8 cellular contexts compared by ENCODE assay signal in the genomic region with DNA sequence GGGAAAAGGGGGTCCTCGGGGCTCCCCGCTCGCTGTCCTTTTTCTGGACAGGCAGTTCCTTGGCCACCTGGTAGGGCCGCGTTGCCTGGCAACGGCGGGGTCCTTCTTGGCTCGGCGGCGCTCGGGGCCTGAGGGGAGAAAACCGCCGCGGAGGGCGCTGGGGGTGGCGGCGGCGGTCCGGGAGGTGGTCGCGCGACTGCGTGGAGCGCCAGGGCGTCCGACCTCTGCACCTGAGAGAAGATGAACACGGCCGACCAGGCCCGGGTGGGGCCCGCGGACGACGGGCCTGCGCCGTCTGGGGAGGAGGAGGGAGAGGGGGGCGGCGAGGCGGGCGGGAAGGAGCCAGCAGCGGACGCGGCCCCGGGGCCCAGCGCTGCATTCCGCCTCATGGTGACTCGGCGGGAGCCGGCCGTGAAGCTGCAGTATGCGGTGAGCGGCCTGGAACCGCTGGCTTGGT. TPM values are rescaled to one million over a fixed set of nuclear protein-coding genes. Genes with fewer than 3 reads are reported as not detected.
DNase-seq lines count a peak whose midpoint lies in the region; ATAC-seq and TF ChIP-seq lines count a peak whose summit lies in the region.

A gene with protein sequence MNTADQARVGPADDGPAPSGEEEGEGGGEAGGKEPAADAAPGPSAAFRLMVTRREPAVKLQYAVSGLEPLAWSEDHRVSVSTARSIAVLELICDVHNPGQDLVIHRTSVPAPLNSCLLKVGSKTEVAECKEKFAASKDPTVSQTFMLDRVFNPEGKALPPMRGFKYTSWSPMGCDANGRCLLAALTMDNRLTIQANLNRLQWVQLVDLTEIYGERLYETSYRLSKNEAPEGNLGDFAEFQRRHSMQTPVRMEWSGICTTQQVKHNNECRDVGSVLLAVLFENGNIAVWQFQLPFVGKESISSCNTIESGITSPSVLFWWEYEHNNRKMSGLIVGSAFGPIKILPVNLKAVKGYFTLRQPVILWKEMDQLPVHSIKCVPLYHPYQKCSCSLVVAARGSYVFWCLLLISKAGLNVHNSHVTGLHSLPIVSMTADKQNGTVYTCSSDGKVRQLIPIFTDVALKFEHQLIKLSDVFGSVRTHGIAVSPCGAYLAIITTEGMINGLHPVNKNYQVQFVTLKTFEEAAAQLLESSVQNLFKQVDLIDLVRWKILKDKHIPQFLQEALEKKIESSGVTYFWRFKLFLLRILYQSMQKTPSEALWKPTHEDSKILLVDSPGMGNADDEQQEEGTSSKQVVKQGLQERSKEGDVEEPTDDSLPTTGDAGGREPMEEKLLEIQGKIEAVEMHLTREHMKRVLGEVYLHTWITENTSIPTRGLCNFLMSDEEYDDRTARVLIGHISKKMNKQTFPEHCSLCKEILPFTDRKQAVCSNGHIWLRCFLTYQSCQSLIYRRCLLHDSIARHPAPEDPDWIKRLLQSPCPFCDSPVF (plus strand): TSS at position 106 of the 457 bp plus-strand sequence. CDS start 135 bp downstream, at position 241.

- DNase-seq in NCI-H1092 treated with DMSO at 0.1 percent for 48 hours (lab: John Stamatoyannopoulos, UW) (peak; percentile 89), NCI-H1092 (lab: John Stamatoyannopoulos, UW) (no peak), NCI-H2227 (lab: John Stamatoyannopoulos, UW; ENCODE audit: unreplicated experiment) (peak; percentile 84), chondrocyte (ENCODE audit: low spot score) (no peak), left kidney (ENCODE audit: low read depth, low spot score) (peak; percentile 94)
- peak; percentile 77 for DNase-seq in activated CD4-positive, CD25-positive, alpha-beta regulatory T cell treated with anti-CD3 and anti-CD28 coated beads, Interleukin-2, amount 50 U/mL, for 16 hours (ENCODE audit: low read depth, low spot score)
- DNase-seq in stimulated activated CD4-positive, alpha-beta T cell treated with anti-CD3 and anti-CD28 coated beads, Interleukin-2, amount 100 ng/mL, for 24 hours = peak; percentile 85 to 88

- H3K4me1 Mint-ChIP-seq in chondrocyte (ENCODE audit: low read depth) = peaks cover 51% of the 10 kb centered on the region

- peak within 1 kb of the TSS; percentile 92 for H3K27ac Mint-ChIP-seq in chondrocyte (ENCODE audit: unreplicated experiment)

- TF ChIP-seq CTCF in chondrocyte (IDR thresholded peaks at IDR 0.05) = no peak

- H3K4me3 Mint-ChIP-seq in chondrocyte (ENCODE audit: unreplicated experiment) = peak within 1 kb of the TSS; percentile 91

- no peaks in the 10 kb centered on the region for H3K9me3 Mint-ChIP-seq in chondrocyte (ENCODE audit: low read depth)

- peak; percentile 65 for ATAC-seq in HG02938 (IDR thresholded peaks at IDR 0.05; ENCODE audit: unreplicated experiment)

- H3K27me3 Mint-ChIP-seq in chondrocyte (ENCODE audit: low read depth) = no peaks in the 10 kb centered on the region

- H3K36me3 Mint-ChIP-seq in chondrocyte (ENCODE audit: low read depth) = no peaks in the 10 kb centered on the region

RNA-seq across cellular contexts. Expression of the gene that starts here (rescaled TPM):
- 16.6 to 20.2 TPM (median 17.2 TPM) in 3 replicates for total RNA-seq in chondrocyte

Comparison
In these comparisons a context has a peak if more than half of its experiments do, and no peak if none do; other contexts are left out.
1. DNase-seq: peak in NCI-H1092 treated with DMSO at 0.1 percent for 48 hours (single experiment), NCI-H2227 (single experiment), activated CD4-positive, CD25-positive, alpha-beta regulatory T cell treated with anti-CD3 and anti-CD28 coated beads, Interleukin-2, amount 50 U/mL, for 16 hours (single experiment), left kidney (single experiment) and stimulated activated CD4-positive, alpha-beta T cell treated with anti-CD3 and anti-CD28 coated beads, Interleukin-2, amount 100 ng/mL, for 24 hours (2 of 2); none in NCI-H1092 (single experiment) and chondrocyte (single experiment).